ENCODE assay signal across 1 cellular context in the genomic region with DNA sequence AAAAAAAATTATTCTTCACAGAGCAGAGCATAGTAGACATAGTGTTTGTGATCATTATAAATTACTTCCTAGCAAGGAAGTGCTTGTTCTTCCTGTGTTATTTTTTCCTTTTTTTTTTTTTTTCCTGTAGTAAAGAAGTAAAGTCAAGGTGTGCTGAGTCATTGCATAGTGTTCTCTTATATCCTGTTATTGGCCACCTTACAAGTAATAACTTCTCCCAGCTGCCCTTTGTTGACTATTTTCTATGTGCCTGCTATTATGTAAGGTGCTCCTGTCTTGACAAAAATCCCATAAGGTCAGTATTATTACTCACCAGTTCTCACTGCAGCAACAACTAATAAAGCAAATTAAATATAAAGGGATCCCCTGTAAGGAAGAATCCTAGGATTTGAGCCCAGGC.
TF ChIP-seq lines count a peak whose summit lies in the region.

No MANE protein-coding gene starts in this region.

TF ChIP-seq in SK-N-SH, 30 proteins besides CTCF, POLR2A, EP300 and RAD21 (continued from another document):
- TF ChIP-seq, protein P1, sequence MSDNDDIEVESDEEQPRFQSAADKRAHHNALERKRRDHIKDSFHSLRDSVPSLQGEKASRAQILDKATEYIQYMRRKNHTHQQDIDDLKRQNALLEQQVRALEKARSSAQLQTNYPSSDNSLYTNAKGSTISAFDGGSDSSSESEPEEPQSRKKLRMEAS (IDR thresholded peaks at IDR 0.05; ENCODE audit: low read depth) = no peak
- no peak for TF ChIP-seq TEAD4 (IDR thresholded peaks at IDR 0.05; ENCODE audit: borderline replicate concordance, insufficient read depth)
- no peak for TF ChIP-seq FOSL2 (IDR thresholded peaks at IDR 0.05; ENCODE audit: borderline replicate concordance, low read depth)
